Comparison of ENCODE assay signal across 14 cellular contexts in genomic region chrX:47264507-47265173, GRCh38. TPM values are rescaled to one million over a fixed set of nuclear protein-coding genes. Genes with fewer than 3 reads are reported as not detected.
DNase-seq lines count a peak whose midpoint lies in the region; ATAC-seq and FAIRE-seq lines count a peak whose summit lies in the region.
"Had no signal": no experiment of that assay in that cellular context is flagged by ENCODE, and none has a peak within 500 bp of the region (broad histone marks: within the 10 kb centered on the region; RNA-seq: fewer than 3 reads in every experiment).

No MANE protein-coding gene starts in this region.

- no peaks in the 10 kb centered on the region for H3K27me3 Mint-ChIP-seq in activated CD4-positive, alpha-beta memory T cell treated with anti-CD3 and anti-CD28 coated beads for 36 hours

- ATAC-seq in HG03354 (IDR thresholded peaks at IDR 0.05; ENCODE audit: poor library complexity, severe bottlenecking, unreplicated experiment) (no peak), GM18861 (IDR thresholded peaks at IDR 0.05; ENCODE audit: unreplicated experiment) (no peak)
- ATAC-seq: esophagus mucosa had no signal

- peak; percentile 28 for DNase-seq in EL
- peak; percentile 14 for DNase-seq in HTR-8/SVneo (ENCODE audit: insufficient read length, low spot score)
- peak; percentile 44 for DNase-seq in activated CD4-positive, alpha-beta memory T cell treated with anti-CD3 and anti-CD28 coated beads for 36 hours
- peak; percentile 50 for DNase-seq in kidney glomerular epithelial cell (lab: John Stamatoyannopoulos, UW)
- no peak for DNase-seq in NCI-H1436 (lab: John Stamatoyannopoulos, UW)
- DNase-seq: activated CD4-positive, alpha-beta T cell treated with anti-CD3 and anti-CD28 coated beads, Interleukin-2, amount 50 U/mL, for 4 hours; Calu3; islet precursor cell; NCI-H2171 treated with DMSO at 0.1 percent for 48 hours; Right ventricle myocardium superior had no signal

- H3K9me3 Mint-ChIP-seq in activated CD4-positive, alpha-beta memory T cell treated with anti-CD3 and anti-CD28 coated beads for 36 hours = no peaks in the 10 kb centered on the region

- no peaks in the 10 kb centered on the region for H3K36me3 Mint-ChIP-seq in activated CD4-positive, alpha-beta memory T cell treated with anti-CD3 and anti-CD28 coated beads for 36 hours

- intact Hi-C loops in activated CD4-positive, alpha-beta memory T cell treated with anti-CD3 and anti-CD28 coated beads for 36 hours (cut with micrococcal nuclease) = no loop called here

- POLR2A ChIA-PET in activated CD4-positive, alpha-beta memory T cell treated with anti-CD3 and anti-CD28 coated beads for 36 hours (lab: Charles Lee) = interaction anchor here (1.0 kb wide), 1 partner anchor 32 kb away, joined by 3 read pairs; the partner anchor contains the start of gene USP11

- H3K27ac Mint-ChIP-seq in activated CD4-positive, alpha-beta memory T cell treated with anti-CD3 and anti-CD28 coated beads for 36 hours = peak overlapping the region; percentile 61

- no peak for FAIRE-seq in HTR-8/SVneo (lab: Jason Lieb, UNC)
- FAIRE-seq: GM12892 had no signal

- H3K4me1 Mint-ChIP-seq in activated CD4-positive, alpha-beta memory T cell treated with anti-CD3 and anti-CD28 coated beads for 36 hours (ENCODE audit: low read depth) = peaks cover 14% of the 10 kb centered on the region

- no peak overlapping the region for H3K4me3 Mint-ChIP-seq in activated CD4-positive, alpha-beta memory T cell treated with anti-CD3 and anti-CD28 coated beads for 36 hours

- CTCF ChIA-PET in activated CD4-positive, alpha-beta memory T cell treated with anti-CD3 and anti-CD28 coated beads for 36 hours (lab: Charles Lee) = no interaction called here

RNA-seq across cellular contexts. Expression of gene USP11, which starts 31.8 kb away (rescaled TPM):
- total RNA-seq in activated CD4-positive, alpha-beta memory T cell treated with anti-CD3 and anti-CD28 coated beads for 36 hours = 10 to 100 TPM; 25.7 to 27.7 TPM

RNA-seq across cellular contexts. Expression of gene CDK16, which starts 46.2 kb away (rescaled TPM):
- 10 to 100 TPM; 64.3 to 68.8 TPM for total RNA-seq in activated CD4-positive, alpha-beta memory T cell treated with anti-CD3 and anti-CD28 coated beads for 36 hours
